ENCODE assay signal across 11 cellular contexts in genomic region chr14:69043007-69043444, GRCh38.
DNase-seq lines count a peak whose midpoint lies in the region; ATAC-seq, FAIRE-seq and TF ChIP-seq lines count a peak whose summit lies in the region.
"Had no signal": no experiment of that assay in that cellular context is flagged by ENCODE, and none has a peak within 500 bp of the region (broad histone marks: within the 10 kb centered on the region; RNA-seq: fewer than 3 reads in every experiment).

No MANE protein-coding gene starts in this region.

- H3K27me3 ChIP-seq in BLaER1 treated with 17β-estradiol and CSF1 and Interleukin-3, amounts not matched to agents 10 nM and 100 nM = no peaks in the 10 kb centered on the region
- H3K27me3 ChIP-seq in PC-9 (ENCODE audit: insufficient read depth, low read depth) (no peaks in the 10 kb centered on the region), pancreas (no peaks in the 10 kb centered on the region)

- H3K27ac Mint-ChIP-seq in Calu3 (ENCODE audit: unreplicated experiment) = no peak overlapping the region
- H3K27ac Mint-ChIP-seq: CD4-positive, CD25-positive, alpha-beta regulatory T cell had no signal

- H3K27ac ChIP-seq in BLaER1 treated with 17β-estradiol and CSF1 and Interleukin-3, amounts not matched to agents 10 nM and 100 nM = peak overlapping the region in 8 of 11 experiments; percentile 15 to 92 (median 86); a peak in 14 of 22 replicates
- no peak overlapping the region for H3K27ac ChIP-seq in PC-9
- peak overlapping the region in 2 of 4 donors; percentile 41 to 49 for H3K27ac ChIP-seq in pancreas

- BruUV-seq in PC-9 (replicated peaks; lab: Mats Ljungman, UMichigan) = no TSS peak
- no TSS peak for BruUV-seq in Calu3 (replicated peaks; lab: Mats Ljungman, UMichigan)

- H2AFZ ChIP-seq in PC-9 = no peak overlapping the region

- TF ChIP-seq CTCF in PC-9 (conservative IDR thresholded peaks at IDR 0.05) (no peak), pancreas (IDR thresholded peaks at IDR 0.05) (no peak), Calu3 (IDR thresholded peaks at IDR 0.05; ENCODE audit: unreplicated experiment) (no peak)

- peaks cover 11% of the 10 kb centered on the region for H3K4me1 Mint-ChIP-seq in Calu3 (ENCODE audit: low read depth, unreplicated experiment)

- H3K9me3 Mint-ChIP-seq in Calu3 (ENCODE audit: low read depth, unreplicated experiment) = no peaks in the 10 kb centered on the region

- H3K9me3 ChIP-seq in BLaER1 treated with 17β-estradiol and CSF1 and Interleukin-3, amounts not matched to agents 10 nM and 100 nM (replicated peaks in 1 of 11) = no peaks in the 10 kb centered on the region
- H3K9me3 ChIP-seq in PC-9 (ENCODE audit: insufficient read depth, low read depth) = no peaks in the 10 kb centered on the region
- no peaks in the 10 kb centered on the region for H3K9me3 ChIP-seq in pancreas

- peak overlapping the region in 5 of 10 experiments; percentile 9 to 50 (median 20); a peak in 4 of 20 replicates for H3K4me3 ChIP-seq in BLaER1 treated with 17β-estradiol and CSF1 and Interleukin-3, amounts not matched to agents 10 nM and 100 nM
- H3K4me3 ChIP-seq in PC-9 (no peak overlapping the region), pancreas (no peak overlapping the region)

- H3K4me3 Mint-ChIP-seq in Calu3 (ENCODE audit: low read depth, unreplicated experiment) = no peak overlapping the region
- H3K4me3 Mint-ChIP-seq: CD4-positive, CD25-positive, alpha-beta regulatory T cell had no signal

- FAIRE-seq in pancreas (lab: Jason Lieb, UNC) = no peak

- H3K36me3 ChIP-seq in BLaER1 treated with 17β-estradiol and CSF1 and Interleukin-3, amounts not matched to agents 10 nM and 100 nM = no peaks in the 10 kb centered on the region
- H3K36me3 ChIP-seq in PC-9 (ENCODE audit: low read depth) (no peaks in the 10 kb centered on the region), pancreas (no peaks in the 10 kb centered on the region)

- H4K20me1 ChIP-seq in BLaER1 treated with 17β-estradiol and CSF1 and Interleukin-3, amounts not matched to agents 10 nM and 100 nM = no peaks in the 10 kb centered on the region
- no peaks in the 10 kb centered on the region for H4K20me1 ChIP-seq in PC-9 (ENCODE audit: insufficient read depth)

- H3K27me3 Mint-ChIP-seq in Calu3 (ENCODE audit: unreplicated experiment) = no peaks in the 10 kb centered on the region

- WGBS in pancreas, 2 donors = 9 to 14% methylated on average over 7 of the region's 7 CpGs

- H3K9me2 ChIP-seq in PC-9 (ENCODE audit: insufficient read depth) = no peaks in the 10 kb centered on the region

- CTCF ChIA-PET in PC-9 (lab: Charles Lee) (no interaction called here), Calu3 (lab: Charles Lee) (no interaction called here)

- H3K79me2 ChIP-seq in PC-9 (ENCODE audit: low read depth) = no peaks in the 10 kb centered on the region

- DNase-seq in PC-9 = peak; percentile 21 to 43
- peak; percentile 33 for DNase-seq in globus pallidus (ENCODE audit: low spot score)
- peak; percentile 53 to 77 (median 62) for DNase-seq in pancreas
- no peak for DNase-seq in hepatic stellate cell (ENCODE audit: low spot score)
- DNase-seq in Calu3 = no peak
- no peak for DNase-seq in iPS-NIHi7 (ENCODE audit: extremely low spot score)
- DNase-seq: CD4-positive, CD25-positive, alpha-beta regulatory T cell; Karpas-422 had no signal

- intact Hi-C loops in PC-9 (cut with micrococcal nuclease; ENCODE audit: unreplicated experiment) = loop anchor here (5.0 kb wide), 1 partner anchor 49 kb away; no protein-coding TSS in a partner anchor
- intact Hi-C loops in pancreas (cut with DNase I) = no loop called here
- intact Hi-C loops in Calu3 (cut with micrococcal nuclease; ENCODE audit: unreplicated experiment) = no loop called here

- H3K4me1 ChIP-seq in BLaER1 treated with 17β-estradiol and CSF1 and Interleukin-3, amounts not matched to agents 10 nM and 100 nM = peaks cover 0 to 91% (median 53%) of the 10 kb centered on the region in 10 experiments; a peak in 15 of 20 replicates
- H3K4me1 ChIP-seq in PC-9 (replicated peaks; ENCODE audit: insufficient read depth) (peaks cover 32% of the 10 kb centered on the region), pancreas (peaks cover 6 to 31% (median 20%) of the 10 kb centered on the region in 3 donors)

- H3F3A ChIP-seq in PC-9 (ENCODE audit: insufficient read depth, low read depth) = peaks cover 13% of the 10 kb centered on the region; the same call in 1 of the 2 replicates

- peak overlapping the region in 6 of 11 experiments; percentile 56 to 74 (median 68); a peak in 12 of 22 replicates for H3K9ac ChIP-seq in BLaER1 treated with 17β-estradiol and CSF1 and Interleukin-3, amounts not matched to agents 10 nM and 100 nM

- peak overlapping the region in 9 of 11 experiments; percentile 4 to 97 (median 87); a peak in 17 of 22 replicates for H3K4me2 ChIP-seq in BLaER1 treated with 17β-estradiol and CSF1 and Interleukin-3, amounts not matched to agents 10 nM and 100 nM
- H3K4me2 ChIP-seq in PC-9 = no peak overlapping the region

- peak; percentile 83 to 89 (median 86) for ATAC-seq in pancreas
- ATAC-seq in GM19467 (IDR thresholded peaks at IDR 0.05; ENCODE audit: unreplicated experiment) = no peak
- ATAC-seq: Panc1 had no signal

- POLR2A ChIA-PET in PC-9 (lab: Charles Lee; ENCODE audit: unreplicated experiment) = interaction anchor here (0.5 kb wide), 1 partner anchor 26 kb away, joined by 3 read pairs; no protein-coding TSS in a partner anchor

- no peaks in the 10 kb centered on the region for H3K36me3 Mint-ChIP-seq in Calu3 (ENCODE audit: insufficient read depth, unreplicated experiment)
- H3K36me3 Mint-ChIP-seq: CD4-positive, CD25-positive, alpha-beta regulatory T cell had no signal

Comparison
In these comparisons a context has a peak if more than half of its experiments do, and no peak if none do; other contexts are left out.
1. DNase-seq: peak in PC-9 (2 of 2), globus pallidus (single experiment) and pancreas (6 of 6); none in hepatic stellate cell (single experiment), Calu3 (single experiment) and iPS-NIHi7 (single experiment).